Comparison of ENCODE assay signal across 39 cellular contexts in genomic region chr16:54801445-54801844, GRCh38.
"Had no signal": no experiment of that assay in that cellular context is flagged by ENCODE, and none has a peak within 500 bp of the region (broad histone marks: within the 10 kb centered on the region; RNA-seq: fewer than 3 reads in every experiment).

No MANE protein-coding gene starts in this region.

- H3K36me3 ChIP-seq: adrenal gland, ascending aorta, brain microvascular endothelial cell, breast epithelium, cardiac muscle cell had no signal

- H3K4me1 ChIP-seq: adrenal gland, ascending aorta, body of pancreas, breast epithelium had no signal

- H3K9me3 ChIP-seq: adrenal gland, ascending aorta, body of pancreas, breast epithelium had no signal

- H3K27me3 ChIP-seq: adrenal gland, ascending aorta, body of pancreas, brain microvascular endothelial cell, breast epithelium, cardiac muscle cell had no signal

- H3K9me3 Mint-ChIP-seq: activated naive CD4-positive, alpha-beta T cell treated with anti-CD3 and anti-CD28 coated beads, Interleukin-2, amount 10 ng/mL, durations not matched to agents 7 days and 5 days; activated naive CD4-positive, alpha-beta T cell treated with anti-CD3 and anti-CD28 coated beads, Interleukin-2, amount 50 U/mL, for 24 hours; central memory CD8-positive, alpha-beta T cell had no signal

- H3K27ac Mint-ChIP-seq: activated naive CD4-positive, alpha-beta T cell treated with anti-CD3 and anti-CD28 coated beads for 36 hours; activated naive CD4-positive, alpha-beta T cell treated with anti-CD3 and anti-CD28 coated beads, Interleukin-2, amount 10 ng/mL, durations not matched to agents 7 days and 5 days; activated naive CD4-positive, alpha-beta T cell treated with anti-CD3 and anti-CD28 coated beads, Interleukin-2, amount 50 U/mL, for 24 hours; activated naive CD4-positive, alpha-beta T cell treated with anti-CD3 and anti-CD28 coated beads, Interleukin-2, amount 50 U/mL, for 72 hours; activated naive CD8-positive, alpha-beta T cell; activated naive CD8-positive, alpha-beta T cell treated with anti-CD3 and anti-CD28 coated beads, Interleukin-2, amount 10 ng/mL, durations not matched to agents 7 days and 5 days; activated naive CD8-positive, alpha-beta T cell treated with anti-CD3 and anti-CD28 coated beads, Interleukin-2, amount 50 U/mL, for 24 hours; activated T-cell treated with anti-CD3 and anti-CD28 coated beads, Interleukin-2, amount 50 U/mL, for 24 hours; activated T-cell treated with anti-CD3 and anti-CD28 coated beads, Interleukin-2, amount 50 U/mL, for 72 hours; activated T-helper 1 cell treated with anti-CD3 and anti-CD28 coated beads, Interleukin-12 subunit alpha, Interleukin-12 subunit beta, Interleukin-2, Interleukin-4 antibody, amounts not matched to agents 30 ng/mL and 10 ng/mL and 1 ng/mL, durations not matched to agents 14 hours and 24 hours and 36 hours; activated T-helper 17 cell treated with anti-CD3 and anti-CD28 coated beads, Interleukin-2, amount 50 U/mL, for 72 hours; activated T-helper 2 cell treated with anti-CD3 and anti-CD28 coated beads, Interferon-gamma antibody, Interleukin-2, Interleukin-4, amounts not matched to agents 10 μg/mL and 5 μg/mL and 100 μg/mL, durations not matched to agents 14 hours and 24 hours and 36 hours had no signal

- DNase-seq: activated effector memory CD4-positive, alpha-beta T cell treated with anti-CD3 and anti-CD28 coated beads, Interleukin-2, amount 50 U/mL, for 16 hours; activated effector memory CD4-positive, alpha-beta T cell treated with Interleukin-2 at 50 U/mL for 16 hours; activated gamma-delta T cell; activated gamma-delta T cell treated with Interleukin-2 at 50 U/mL for 16 hours; activated naive CD4-positive, alpha-beta T cell; activated naive CD4-positive, alpha-beta T cell treated with anti-CD3 and anti-CD28 coated beads for 36 hours; activated naive CD4-positive, alpha-beta T cell treated with anti-CD3 and anti-CD28 coated beads, Interleukin-2, amount 10 ng/mL, durations not matched to agents 7 days and 5 days; activated naive CD4-positive, alpha-beta T cell treated with anti-CD3 and anti-CD28 coated beads, Interleukin-2, amount 50 U/mL, for 16 hours; activated naive CD4-positive, alpha-beta T cell treated with Interleukin-2 at 50 U/mL for 16 hours; activated naive CD8-positive, alpha-beta T cell treated with anti-CD3 and anti-CD28 coated beads for 36 hours; activated naive CD8-positive, alpha-beta T cell treated with anti-CD3 and anti-CD28 coated beads, Interleukin-2, amount 10 ng/mL, durations not matched to agents 7 days and 5 days; activated naive CD8-positive, alpha-beta T cell treated with anti-CD3 and anti-CD28 coated beads, Interleukin-2, amount 50 U/mL, for 24 hours; activated T-cell treated with anti-CD3 and anti-CD28 coated beads, Interleukin-2, amount 50 U/mL, for 24 hours; activated T-cell treated with anti-CD3 and anti-CD28 coated beads, Interleukin-2, amount 50 U/mL, for 4 hours; activated T-cell treated with anti-CD3 and anti-CD28 coated beads, Interleukin-2, amount 50 U/mL, for 48 hours; activated T-cell treated with anti-CD3 and anti-CD28 coated beads, Interleukin-2, amount 50 U/mL, for 72 hours; adrenal gland; amniotic stem cell; amygdala; anterior cingulate cortex; aorta; body of pancreas; brain microvascular endothelial cell; caudate nucleus; central memory CD4-positive, alpha-beta T cell; cerebellar nuclear complex had no signal

- H3K4me3 ChIP-seq: adrenal gland, ascending aorta, body of pancreas, breast epithelium, cardiac muscle cell had no signal

- H3K27me3 Mint-ChIP-seq: activated naive CD4-positive, alpha-beta T cell treated with anti-CD3 and anti-CD28 coated beads, Interleukin-2, amount 10 ng/mL, durations not matched to agents 7 days and 5 days; activated naive CD8-positive, alpha-beta T cell treated with anti-CD3 and anti-CD28 coated beads, Interleukin-2, amount 50 U/mL, for 24 hours had no signal

- ATAC-seq: activated naive CD4-positive, alpha-beta T cell treated with anti-CD3 and anti-CD28 coated beads, Interleukin-2, amount 50 U/mL, for 72 hours; activated naive CD8-positive, alpha-beta T cell treated with anti-CD3 and anti-CD28 coated beads, Interleukin-2, amount 50 U/mL, for 24 hours; activated T-cell treated with anti-CD3 and anti-CD28 coated beads, Interleukin-2, amount 50 U/mL, for 4 hours; activated T-cell treated with anti-CD3 and anti-CD28 coated beads, Interleukin-2, amount 50 U/mL, for 72 hours; activated T-helper 17 cell treated with anti-CD3 and anti-CD28 coated beads, Interleukin-2, amount 50 U/mL, for 72 hours; body of pancreas had no signal

- H3K4me3 Mint-ChIP-seq: activated naive CD4-positive, alpha-beta T cell treated with anti-CD3 and anti-CD28 coated beads for 36 hours; activated naive CD4-positive, alpha-beta T cell treated with anti-CD3 and anti-CD28 coated beads, Interleukin-2, amount 10 ng/mL, durations not matched to agents 7 days and 5 days; activated naive CD4-positive, alpha-beta T cell treated with anti-CD3 and anti-CD28 coated beads, Interleukin-2, amount 50 U/mL, for 24 hours; activated naive CD8-positive, alpha-beta T cell; activated naive CD8-positive, alpha-beta T cell treated with anti-CD3 and anti-CD28 coated beads for 36 hours; activated naive CD8-positive, alpha-beta T cell treated with anti-CD3 and anti-CD28 coated beads, Interleukin-2, amount 10 ng/mL, durations not matched to agents 7 days and 5 days; activated naive CD8-positive, alpha-beta T cell treated with anti-CD3 and anti-CD28 coated beads, Interleukin-2, amount 50 U/mL, for 24 hours; activated T-cell treated with anti-CD3 and anti-CD28 coated beads, Interleukin-2, amount 50 U/mL, for 24 hours; activated T-cell treated with anti-CD3 and anti-CD28 coated beads, Interleukin-2, amount 50 U/mL, for 4 hours; activated T-cell treated with anti-CD3 and anti-CD28 coated beads, Interleukin-2, amount 50 U/mL, for 72 hours; activated T-helper 1 cell treated with anti-CD3 and anti-CD28 coated beads, Interleukin-12 subunit alpha, Interleukin-12 subunit beta, Interleukin-2, Interleukin-4 antibody, amounts not matched to agents 30 ng/mL and 10 ng/mL and 1 ng/mL, durations not matched to agents 14 hours and 24 hours and 36 hours; activated T-helper 17 cell treated with anti-CD3 and anti-CD28 coated beads, Interleukin-2, amount 50 U/mL, for 72 hours; brain; central memory CD8-positive, alpha-beta T cell had no signal

- H3K36me3 Mint-ChIP-seq: activated naive CD4-positive, alpha-beta T cell treated with anti-CD3 and anti-CD28 coated beads, Interleukin-2, amount 10 ng/mL, durations not matched to agents 7 days and 5 days; activated naive CD4-positive, alpha-beta T cell treated with anti-CD3 and anti-CD28 coated beads, Interleukin-2, amount 50 U/mL, for 24 hours; activated naive CD8-positive, alpha-beta T cell; activated naive CD8-positive, alpha-beta T cell treated with anti-CD3 and anti-CD28 coated beads for 36 hours; activated naive CD8-positive, alpha-beta T cell treated with anti-CD3 and anti-CD28 coated beads, Interleukin-2, amount 10 ng/mL, durations not matched to agents 7 days and 5 days; brain had no signal

- H3K4me1 Mint-ChIP-seq: activated naive CD4-positive, alpha-beta T cell treated with anti-CD3 and anti-CD28 coated beads, Interleukin-2, amount 10 ng/mL, durations not matched to agents 7 days and 5 days; activated naive CD4-positive, alpha-beta T cell treated with anti-CD3 and anti-CD28 coated beads, Interleukin-2, amount 50 U/mL, for 24 hours; activated naive CD8-positive, alpha-beta T cell treated with anti-CD3 and anti-CD28 coated beads for 36 hours; activated naive CD8-positive, alpha-beta T cell treated with anti-CD3 and anti-CD28 coated beads, Interleukin-2, amount 10 ng/mL, durations not matched to agents 7 days and 5 days; activated naive CD8-positive, alpha-beta T cell treated with anti-CD3 and anti-CD28 coated beads, Interleukin-2, amount 50 U/mL, for 24 hours; activated T-helper 17 cell treated with anti-CD3 and anti-CD28 coated beads, Interleukin-2, amount 50 U/mL, for 72 hours; central memory CD8-positive, alpha-beta T cell had no signal

- H3K27ac ChIP-seq: adrenal gland, ascending aorta, body of pancreas, brain microvascular endothelial cell, breast epithelium, cardiac muscle cell had no signal

- FAIRE-seq: astrocyte, bronchial epithelial cell had no signal
